Comparison of ENCODE assay signal across 23 cellular contexts in the genomic region with DNA sequence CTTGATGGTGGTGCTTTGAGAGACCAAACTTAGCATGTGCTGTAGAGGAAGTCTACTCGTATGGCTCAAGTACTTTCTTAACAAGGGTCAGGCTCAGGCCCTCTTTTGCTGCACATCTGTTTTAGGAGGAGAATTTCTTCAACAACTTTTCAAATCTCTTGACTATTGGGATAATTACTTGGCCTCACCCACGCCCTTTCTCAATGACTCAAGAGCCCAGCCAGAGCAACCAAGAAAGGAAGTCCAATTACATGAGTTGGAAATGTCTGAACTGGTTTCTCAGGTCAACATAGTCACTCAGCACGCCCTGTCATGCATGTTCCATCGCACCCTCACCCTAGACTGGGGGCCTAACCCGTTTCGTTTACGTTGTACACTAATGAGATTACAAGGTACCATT. TPM values are rescaled to one million over a fixed set of nuclear protein-coding genes. Genes with fewer than 3 reads are reported as not detected.
DNase-seq lines count a peak whose midpoint lies in the region; ATAC-seq, FAIRE-seq and TF ChIP-seq lines count a peak whose summit lies in the region.
"Had no signal": no experiment of that assay in that cellular context is flagged by ENCODE, and none has a peak within 500 bp of the region (broad histone marks: within the 10 kb centered on the region; RNA-seq: fewer than 3 reads in every experiment).

No MANE protein-coding gene starts in this region.

- no peak overlapping the region for H3K9ac ChIP-seq in keratinocyte (ENCODE audit: control insufficient read depth, extremely low read depth, insufficient read depth, low read length)

- H3K4me2 ChIP-seq in keratinocyte (ENCODE audit: control insufficient read depth, extremely low read depth, insufficient read depth, low read depth, low read length) = peak overlapping the region; percentile 50
- H3K4me2 ChIP-seq: A549 had no signal

- DNase-seq in right atrium auricular region (ENCODE audit: low spot score) (peak; percentile 5), right cardiac atrium (no peak), brain microvascular endothelial cell (peak; percentile 18), keratinocyte (ENCODE audit: low read depth, low spot score) (no peak), upper lobe of right lung (no peak), HT-29 (ENCODE audit: low spot score) (no peak), NCI-H1105 treated with DMSO at 0.1 percent for 48 hours (lab: John Stamatoyannopoulos, UW) (no peak)
- no peak for DNase-seq in stimulated activated naive CD8-positive, alpha-beta T cell treated with anti-CD3 and anti-CD28 coated beads, Interleukin-15, Interleukin-2, amounts not matched to agents 100 U/mL and 50 U/mL, for 24 hours
- DNase-seq: activated CD4-positive, alpha-beta memory T cell treated with anti-CD3 and anti-CD28 coated beads for 36 hours; activated T-cell treated with anti-CD3 and anti-CD28 coated beads for 4 hours; cerebellar nuclear complex; effector CD4-positive, alpha-beta T cell; hippocampal formation; mesendoderm; natural killer cell; NCI-H1105; OCI-M1; stimulated activated CD8-positive, alpha-beta memory T cell treated with anti-CD3 and anti-CD28 coated beads, Interleukin-4, amount 100 ng/mL, for 48 hours; T-helper 17 cell; WERI-Rb-1 had no signal

- WGBS in right cardiac atrium = 66% methylated on average over 7 of the region's 7 CpGs

- H3K27me3 ChIP-seq in right atrium auricular region (no peaks in the 10 kb centered on the region), right cardiac atrium (ENCODE audit: control insufficient read depth, insufficient read depth) (no peaks in the 10 kb centered on the region), brain microvascular endothelial cell (replicated peaks) (no peaks in the 10 kb centered on the region), keratinocyte (ENCODE audit: control insufficient read depth, extremely low read depth, insufficient read depth, low read length) (no peaks in the 10 kb centered on the region), upper lobe of right lung (no peaks in the 10 kb centered on the region)
- H3K27me3 ChIP-seq: suprapubic skin had no signal

- H3K9me1 ChIP-seq in keratinocyte (ENCODE audit: control insufficient read depth, extremely low read depth, insufficient read depth, low read length) = no peaks in the 10 kb centered on the region

- no peak overlapping the region for H2AFZ ChIP-seq in keratinocyte (ENCODE audit: control insufficient read depth, low read length)

- no peaks in the 10 kb centered on the region for H3K9me3 ChIP-seq in right atrium auricular region
- no peaks in the 10 kb centered on the region for H3K9me3 ChIP-seq in right cardiac atrium (ENCODE audit: control insufficient read depth, low read length)
- no peaks in the 10 kb centered on the region for H3K9me3 ChIP-seq in keratinocyte (ENCODE audit: control insufficient read depth, low read depth, low read length)
- H3K9me3 ChIP-seq in upper lobe of right lung = no peaks in the 10 kb centered on the region
- H3K9me3 ChIP-seq: A549, suprapubic skin had no signal

- dilution Hi-C loops in keratinocyte (cut with MboI; ENCODE audit: extremely low pct_ligation_motif_present, low sequenced_read_pairs) = no loop called here

- in situ Hi-C loops in brain microvascular endothelial cell (cut with HindIII; ENCODE audit: low pct_ligation_motif_present, low sequenced_read_pairs) = loop anchor here (25.0 kb wide), 1 partner anchor 123 kb away; no protein-coding TSS in a partner anchor

- H3K4me3 ChIP-seq in right atrium auricular region = no peak overlapping the region
- no peak overlapping the region for H3K4me3 ChIP-seq in right cardiac atrium (ENCODE audit: low read length)
- no peak overlapping the region for H3K4me3 ChIP-seq in brain microvascular endothelial cell (ENCODE audit: low read depth, low read length)
- H3K4me3 ChIP-seq in keratinocyte (ENCODE audit: control insufficient read depth in 2 of 3, extremely low read depth in 1 of 3, insufficient read depth in 2 of 3, low read depth in 1 of 3, low read length in 3 of 3) = no peak overlapping the region
- H3K4me3 ChIP-seq in upper lobe of right lung = no peak overlapping the region
- H3K4me3 ChIP-seq: A549, suprapubic skin had no signal

- intact Hi-C loops in right cardiac atrium (cut with DNase I) (loop anchor here in 1 of 4 donors (5.0 kb wide), 1 partner anchor 118 kb away; no protein-coding TSS in a partner anchor), upper lobe of right lung (cut with DNase I) (no loop called here)

- no peak for TF ChIP-seq CTCF in right atrium auricular region (IDR thresholded peaks at IDR 0.05)
- TF ChIP-seq CTCF in brain microvascular endothelial cell (IDR thresholded peaks at IDR 0.05; ENCODE audit: low read depth, low read length, missing control alignments) = no peak
- no peak for TF ChIP-seq CTCF in keratinocyte (optimal IDR thresholded peaks at IDR 0.05 in 1 of 3, IDR thresholded peaks at IDR 0.05 in 1 of 3, conservative IDR thresholded peaks at IDR 0.05 in 1 of 3; ENCODE audit: extremely low read depth in 1 of 3, insufficient read depth in 2 of 3, low read length in 3 of 3)
- TF ChIP-seq CTCF in upper lobe of right lung (IDR thresholded peaks at IDR 0.05) = no peak

- no peaks in the 10 kb centered on the region for H3K79me2 ChIP-seq in keratinocyte (ENCODE audit: control insufficient read depth, insufficient read depth, low read length)

- no peaks in the 10 kb centered on the region for H4K20me1 ChIP-seq in keratinocyte (ENCODE audit: control insufficient read depth, extremely low read depth, insufficient read depth, low read length)

- H3K36me3 ChIP-seq in right atrium auricular region = no peaks in the 10 kb centered on the region
- H3K36me3 ChIP-seq in brain microvascular endothelial cell (replicated peaks) = no peaks in the 10 kb centered on the region
- no peaks in the 10 kb centered on the region for H3K36me3 ChIP-seq in keratinocyte (ENCODE audit: control insufficient read depth in 2 of 2, extremely low read depth in 1 of 2, insufficient read depth in 2 of 2, low read length in 2 of 2)
- H3K36me3 ChIP-seq in upper lobe of right lung = no peaks in the 10 kb centered on the region
- H3K36me3 ChIP-seq: suprapubic skin, WERI-Rb-1 had no signal

- H3K4me1 ChIP-seq in right atrium auricular region = peaks cover 0 to 9% of the 10 kb centered on the region in 2 donors
- peaks cover 3% of the 10 kb centered on the region for H3K4me1 ChIP-seq in right cardiac atrium (ENCODE audit: control insufficient read depth, insufficient read depth, low read length)
- H3K4me1 ChIP-seq in keratinocyte (ENCODE audit: control insufficient read depth, extremely low read depth, insufficient read depth, low read length) = peaks cover 16% of the 10 kb centered on the region
- H3K4me1 ChIP-seq in upper lobe of right lung = no peaks in the 10 kb centered on the region
- H3K4me1 ChIP-seq: A549 had no signal

- H3K27ac ChIP-seq in right atrium auricular region = no peak overlapping the region
- H3K27ac ChIP-seq in right cardiac atrium (ENCODE audit: low read length) = no peak overlapping the region
- no peak overlapping the region for H3K27ac ChIP-seq in brain microvascular endothelial cell
- H3K27ac ChIP-seq in keratinocyte (ENCODE audit: control insufficient read depth, insufficient read depth, low read length) = peak overlapping the region; percentile 57
- no peak overlapping the region for H3K27ac ChIP-seq in upper lobe of right lung
- H3K27ac ChIP-seq: A549, suprapubic skin, WERI-Rb-1 had no signal

- FAIRE-seq in keratinocyte (lab: Jason Lieb, UNC) = peak; percentile 93
- FAIRE-seq: A549, H1 had no signal

- ATAC-seq in right cardiac atrium (no peak), upper lobe of right lung (peak; percentile 24)
- ATAC-seq in stimulated activated naive CD8-positive, alpha-beta T cell treated with anti-CD3 and anti-CD28 coated beads, Interleukin-15, Interleukin-2, amounts not matched to agents 100 U/mL and 50 U/mL, for 24 hours = no peak
- ATAC-seq: A549, natural killer cell, T-helper 17 cell had no signal

RNA-seq across cellular contexts. Expression of a gene that starts 44.8 kb away (rescaled TPM):
- total RNA-seq in right atrium auricular region = 10 to 100 TPM in 1 of 2 donors, 1 to 10 TPM in 1; 6.6 to 14.3 TPM
- total RNA-seq in right cardiac atrium = 10 to 100 TPM in 3 of 4 donors, 1 to 10 TPM in 1; 9.6 to 12.8 (median 10.6) TPM
- polyA plus RNA-seq in right cardiac atrium = 4.2 TPM
- 43.2 to 53.7 TPM (median 51.7 TPM) in 3 replicates for polyA plus RNA-seq in keratinocyte
- 55.3 TPM for polyA plus RNA-seq in keratinocyte (2011; ENCODE audit: low read depth)
- polyA plus RNA-seq in keratinocyte (2011; cell fraction: cytosol; rRNA removed) = 25.8 and 35.3 TPM in 2 replicates
- 40.5 and 52.5 TPM in 2 replicates for polyA plus RNA-seq in keratinocyte (2011; cell fraction: nucleus; rRNA removed)
- 21.1 and 30.6 TPM in 2 replicates for polyA plus RNA-seq in keratinocyte (2012; ENCODE audit: low replicate concordance)
- 30.4 to 61.2 TPM (median 43.1 TPM) in 3 replicates for polyA minus RNA-seq in keratinocyte
- polyA minus RNA-seq in keratinocyte (2011; cell fraction: cytosol; rRNA and poly(A)+ RNA removed) = 89.2 TPM
- 16.4 and 29.3 TPM in 2 replicates for polyA minus RNA-seq in keratinocyte (2011; cell fraction: nucleus; rRNA and poly(A)+ RNA removed)
- 22.2 TPM for total RNA-seq in upper lobe of right lung
- 57.3 and 70.2 TPM in 2 replicates for total RNA-seq in HT-29 (2014; rRNA removed; shearing (Covaris generic))

Comparison
In these comparisons a context has a peak if more than half of its experiments do, and no peak if none do; other contexts are left out.
1. DNase-seq: peak in right atrium auricular region (single experiment) and brain microvascular endothelial cell (single experiment); none in right cardiac atrium (0 of 3), keratinocyte (single experiment), upper lobe of right lung (single experiment), HT-29 (single experiment), stimulated activated naive CD8-positive, alpha-beta T cell treated with anti-CD3 and anti-CD28 coated beads, Interleukin-15, Interleukin-2, amounts not matched to agents 100 U/mL and 50 U/mL, for 24 hours (single experiment) and NCI-H1105 treated with DMSO at 0.1 percent for 48 hours (single experiment).